10 cellular contexts compared by ENCODE assay signal in the genomic region with DNA sequence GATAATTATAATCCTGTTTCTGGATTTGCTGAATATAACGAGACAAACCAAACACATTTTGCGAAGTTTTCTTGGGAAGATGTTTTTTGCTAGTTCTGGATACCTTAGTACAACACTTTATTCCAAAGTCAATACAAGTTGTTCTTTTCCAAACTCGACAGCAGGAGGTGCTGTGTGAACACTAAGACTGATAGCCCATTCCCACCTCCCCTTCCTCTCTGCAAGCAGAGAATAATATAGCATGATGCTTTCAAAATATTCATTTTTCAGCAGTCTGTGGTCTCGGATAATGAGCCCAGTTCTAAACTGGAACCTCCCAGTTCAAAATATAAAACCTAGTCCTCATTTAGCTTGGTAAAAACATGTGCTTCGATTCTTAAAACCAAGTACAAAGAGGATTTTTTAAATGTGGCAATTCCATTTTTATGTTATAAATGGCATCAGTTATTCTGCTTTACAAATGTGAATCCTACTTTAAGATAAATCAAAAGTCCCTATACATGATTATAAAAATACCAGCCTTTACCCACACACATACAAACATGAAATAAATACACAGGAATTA.
A peak's percentile ranks its signal among the peaks of the same experiment; 100 is the strongest.
DNase-seq lines count a peak whose midpoint lies in the region; FAIRE-seq and TF ChIP-seq lines count a peak whose summit lies in the region.
"Had no signal": no experiment of that assay in that cellular context is flagged by ENCODE, and none has a peak within 500 bp of the region (broad histone marks: within the 10 kb centered on the region; RNA-seq: fewer than 3 reads in every experiment).

No MANE protein-coding gene starts in this region.

- POLR2A ChIA-PET in PC-9 (lab: Charles Lee; ENCODE audit: unreplicated experiment), result no interaction called here
- POLR2A ChIA-PET in H1 (lab: Charles Lee; ENCODE audit: partially characterized antibody), result no interaction called here

- H3K4ac ChIP-seq in H1 (replicated peaks; ENCODE audit: insufficient read length, low read depth, low read length), result no peak overlapping the region

- H3K27me3 ChIP-seq in PC-9 (ENCODE audit: insufficient read depth, low read depth) (no peaks in the 10 kb centered on the region), H1 (replicated peaks in 1 of 4; ENCODE audit: control insufficient read depth in 3 of 4, extremely low read depth in 1 of 4, insufficient read depth in 3 of 4, low read length in 3 of 4) (no peaks in the 10 kb centered on the region)

- no peak overlapping the region for H2BK12ac ChIP-seq in H1 (ENCODE audit: low read depth, low read length)

- H3K9me3 ChIP-seq in PC-9 (ENCODE audit: insufficient read depth, low read depth) (no peaks in the 10 kb centered on the region), H1 (ENCODE audit: insufficient read depth in 2 of 2, low read depth in 1 of 2, low read length in 1 of 2) (no peaks in the 10 kb centered on the region)

- H4K5ac ChIP-seq in H1 (ENCODE audit: insufficient read length, low read depth, low read length), result no peak overlapping the region

- no peak overlapping the region for H4K91ac ChIP-seq in H1 (replicated peaks; ENCODE audit: insufficient read length, low read length)

- H3K79me2 ChIP-seq in PC-9 (ENCODE audit: low read depth) (no peaks in the 10 kb centered on the region), H1 (ENCODE audit: control insufficient read depth in 1 of 2, insufficient read depth in 2 of 2, low read length in 2 of 2) (no peaks in the 10 kb centered on the region)

- H3K9me2 ChIP-seq in PC-9 (ENCODE audit: insufficient read depth), result peaks cover 4% of the 10 kb centered on the region; the same call in 1 of the 2 replicates

- WGBS in H1 (ENCODE audit: extremely low coverage in 1 of 2, insufficient coverage in 1 of 2, insufficient read length in 1 of 2, insufficient replicate concordance in 2 of 2, low coverage in 1 of 2, low lambda C conversion rate in 2 of 2, missing lambda C conversion rate in 1 of 2), 2 experiments, result 22% methylated on average over 5 of the region's 5 CpGs; no CpG with 5 or more reads in 1 of the 2 experiments

- FAIRE-seq in H1 (lab: Jason Lieb, UNC), result peak; percentile 93

- no peak overlapping the region for H2BK5ac ChIP-seq in H1 (ENCODE audit: low read depth, low read length)

- no peaks in the 10 kb centered on the region for H3F3A ChIP-seq in PC-9 (ENCODE audit: insufficient read depth, low read depth)

- H3K9ac ChIP-seq in H1 (replicated peaks in 1 of 4; ENCODE audit: extremely low read depth in 1 of 4, low read depth in 3 of 4, low read length in 3 of 4), result no peak overlapping the region

- DNase-seq in SIG-M5 treated with dmso at 0.1 percent for 504 hours (lab: John Stamatoyannopoulos, UW; ENCODE audit: unreplicated experiment), result peak; percentile 42
- DNase-seq in SIG-M5 (lab: John Stamatoyannopoulos, UW), result no peak
- peak; percentile 43 for DNase-seq in Jurkat, Clone E6-1 (ENCODE audit: low read depth, low spot score)
- peak; percentile 18 to 46 for DNase-seq in PC-9
- no peak for DNase-seq in H1 (ENCODE audit: low read depth in 1 of 2, low spot score in 2 of 2)
- no peak for DNase-seq in osteocyte (ENCODE audit: extremely low spot score, unreplicated experiment)
- no peak for DNase-seq in occipital lobe (lab: John Stamatoyannopoulos, UW)
- DNase-seq in NCI-H128 (lab: John Stamatoyannopoulos, UW; ENCODE audit: unreplicated experiment), result no peak

- intact Hi-C loops in PC-9 (cut with micrococcal nuclease; ENCODE audit: unreplicated experiment), result loop anchor here (1.0 kb wide), 1 partner anchor 936 kb away; no protein-coding TSS in a partner anchor

- H2AFZ ChIP-seq in PC-9 (no peak overlapping the region), H1 (ENCODE audit: low read length) (no peak overlapping the region)

- no peak overlapping the region for H3K27ac Mint-ChIP-seq in osteocyte (ENCODE audit: unreplicated experiment)
- H3K27ac Mint-ChIP-seq: CD8-positive, alpha-beta memory T cell had no signal

- no peaks in the 10 kb centered on the region for H3K4me1 Mint-ChIP-seq in osteocyte (ENCODE audit: unreplicated experiment)
- H3K4me1 Mint-ChIP-seq: CD8-positive, alpha-beta memory T cell had no signal

- H3K27me3 Mint-ChIP-seq in osteocyte (ENCODE audit: unreplicated experiment), result peaks cover 21% of the 10 kb centered on the region

- H3K36me3 ChIP-seq in PC-9 (ENCODE audit: low read depth) (no peaks in the 10 kb centered on the region), H1 (ENCODE audit: control insufficient read depth in 2 of 4, insufficient read depth in 4 of 4, low read length in 3 of 4) (no peaks in the 10 kb centered on the region)

- no peak for TF ChIP-seq POLR2A in H1 (IDR thresholded peaks at IDR 0.05; ENCODE audit: control extremely low read depth in 1 of 2, low read depth in 2 of 2, low read length in 2 of 2)

- no peak overlapping the region for H4K8ac ChIP-seq in H1 (ENCODE audit: extremely low read depth, insufficient read depth, low read length)

- no peak overlapping the region for H2BK120ac ChIP-seq in H1 (replicated peaks; ENCODE audit: low read depth, low read length)

- H3K18ac ChIP-seq in H1 (ENCODE audit: extremely low read depth, low read length), result no peak overlapping the region

- no peaks in the 10 kb centered on the region for H3K36me3 Mint-ChIP-seq in osteocyte (ENCODE audit: unreplicated experiment)
- H3K36me3 Mint-ChIP-seq: CD8-positive, alpha-beta memory T cell had no signal

- H3K4me3 ChIP-seq in Jurkat, Clone E6-1 (ENCODE audit: low read length), result no peak overlapping the region
- H3K4me3 ChIP-seq in PC-9 (no peak overlapping the region), H1 (ENCODE audit: extremely low read depth in 1 of 4, insufficient read depth in 2 of 4, low read depth in 3 of 4, low read length in 4 of 4) (no peak overlapping the region)
- H3K4me3 ChIP-seq: skin epidermis had no signal

- TF ChIP-seq RAD21 in H1 (IDR thresholded peaks at IDR 0.05 in 1 of 2, conservative IDR thresholded peaks at IDR 0.05 in 1 of 2; ENCODE audit: low read depth in 2 of 2, low read length in 2 of 2), result peak; percentile 81 to 86

- no peak overlapping the region for H2AK5ac ChIP-seq in H1 (ENCODE audit: low read depth, low read length)

- no peak for TF ChIP-seq EP300 in H1 (IDR thresholded peaks at IDR 0.05; ENCODE audit: borderline replicate concordance in 1 of 2, low read depth in 2 of 2, low read length in 2 of 2)

- no peaks in the 10 kb centered on the region for H3K23me2 ChIP-seq in H1 (ENCODE audit: low read depth, low read length)

- H3K14ac ChIP-seq in H1 (ENCODE audit: insufficient read length), result no peak overlapping the region

- no peak overlapping the region for H3K4me2 ChIP-seq in PC-9
- H3K4me2 ChIP-seq in H1 (ENCODE audit: insufficient read depth in 1 of 2, low read depth in 2 of 2, low read length in 2 of 2), result no peak overlapping the region

- H3K4me3 Mint-ChIP-seq in osteocyte (ENCODE audit: unreplicated experiment), result no peak overlapping the region
- H3K4me3 Mint-ChIP-seq: CD8-positive, alpha-beta memory T cell had no signal

- H3K4me1 ChIP-seq in PC-9 (replicated peaks; ENCODE audit: insufficient read depth) (no peaks in the 10 kb centered on the region), H1 (replicated peaks in 1 of 4; ENCODE audit: control insufficient read depth in 3 of 4, insufficient read depth in 4 of 4, low read length in 3 of 4) (peaks cover 0 to 13% (median 5%) of the 10 kb centered on the region in 4 experiments; a peak in 3 of 7 replicates)

- no peaks in the 10 kb centered on the region for H3K9me3 Mint-ChIP-seq in osteocyte (ENCODE audit: unreplicated experiment)
- H3K9me3 Mint-ChIP-seq: CD8-positive, alpha-beta memory T cell had no signal

- BruUV-seq in PC-9 (replicated peaks; lab: Mats Ljungman, UMichigan), result no TSS peak

- TF ChIP-seq CTCF in PC-9 (conservative IDR thresholded peaks at IDR 0.05) (peak; percentile 84), H1 (IDR thresholded peaks at IDR 0.05; ENCODE audit: control extremely low read depth in 1 of 3, insufficient read depth in 1 of 3, low read depth in 1 of 3, low read length in 3 of 3) (peak in 2 of 3 experiments; percentile 53 to 78; a peak in 2 of 4 replicates), osteocyte (IDR thresholded peaks at IDR 0.05) (peak; percentile 62)

- no peak overlapping the region for H2BK20ac ChIP-seq in H1 (ENCODE audit: low read length)

- no peak overlapping the region for H3K27ac ChIP-seq in PC-9
- no peak overlapping the region for H3K27ac ChIP-seq in H1 (ENCODE audit: low read depth, low read length)
- H3K27ac ChIP-seq: skin epidermis had no signal

- CTCF ChIA-PET in PC-9 (lab: Charles Lee), result interaction anchor here (0.6 kb wide), 1 partner anchor 708 kb away, joined by 4 read pairs; no protein-coding TSS in a partner anchor
- CTCF ChIA-PET in H1 (lab: Charles Lee; ENCODE audit: partially characterized antibody), result interaction anchor here (0.7 to 4.1 kb wide), 25 partner anchors 10 to 960 kb away, joined by 3 to 35 read pairs (median 4); no protein-coding TSS in a partner anchor

- H3K23ac ChIP-seq in H1 (ENCODE audit: insufficient read length), result no peak overlapping the region

- H4K20me1 ChIP-seq in PC-9 (ENCODE audit: insufficient read depth) (no peaks in the 10 kb centered on the region), H1 (replicated peaks in 1 of 2; ENCODE audit: control insufficient read depth in 1 of 2, insufficient read depth in 2 of 2, low read length in 2 of 2) (no peaks in the 10 kb centered on the region)

- H3K79me1 ChIP-seq in H1 (ENCODE audit: low read depth, low read length), result no peaks in the 10 kb centered on the region

- H3K56ac ChIP-seq in H1 (replicated peaks; ENCODE audit: insufficient read length, low read depth, low read length), result no peak overlapping the region

- no peak overlapping the region for H2BK15ac ChIP-seq in H1 (ENCODE audit: low read length)

TF ChIP-seq in H1, 55 proteins besides CTCF, POLR2A, EP300 and RAD21 (continues in another document):
- TF ChIP-seq, protein P1, sequence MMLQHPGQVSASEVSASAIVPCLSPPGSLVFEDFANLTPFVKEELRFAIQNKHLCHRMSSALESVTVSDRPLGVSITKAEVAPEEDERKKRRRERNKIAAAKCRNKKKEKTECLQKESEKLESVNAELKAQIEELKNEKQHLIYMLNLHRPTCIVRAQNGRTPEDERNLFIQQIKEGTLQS (IDR thresholded peaks at IDR 0.05; ENCODE audit: insufficient read depth, low read depth, low read length), result no peak
- TF ChIP-seq EGR1 (IDR thresholded peaks at IDR 0.05; ENCODE audit: borderline replicate concordance, low read depth, low read length) (no peak), ZNF274 (IDR thresholded peaks at IDR 0.05; ENCODE audit: borderline replicate concordance, extremely low read depth, low read length) (no peak), RNF2 (IDR thresholded peaks at IDR 0.05; ENCODE audit: borderline replicate concordance, low read depth, low read length, missing control alignments, poor library complexity, severe bottlenecking) (no peak), NRF1 (IDR thresholded peaks at IDR 0.05; ENCODE audit: low read depth, low read length) (no peak), JUN (IDR thresholded peaks at IDR 0.05; ENCODE audit: low read depth, low read length) (no peak), SP1 (IDR thresholded peaks at IDR 0.05; ENCODE audit: low read depth, low read length) (no peak), SIX5 (IDR thresholded peaks at IDR 0.05; ENCODE audit: low read depth, low read length) (no peak)

Comparison
In these comparisons a context has a peak if more than half of its experiments do, and no peak if none do; other contexts are left out.
1. DNase-seq: peak in SIG-M5 treated with dmso at 0.1 percent for 504 hours (single experiment), Jurkat, Clone E6-1 (single experiment) and PC-9 (2 of 2); none in SIG-M5 (single experiment), H1 (0 of 2), osteocyte (single experiment), occipital lobe (single experiment) and NCI-H128 (single experiment).
2. Peak in every context shown above with its lines, with median percentiles within 50 percentile points of each other: CTCF ChIP-seq.